1 cellular context compared by ENCODE assay signal in genomic region chr10:94123253-94123995, GRCh38.
TF ChIP-seq lines count a peak whose summit lies in the region.

No MANE protein-coding gene starts in this region.

TF ChIP-seq in GM23338, 12 proteins besides CTCF, POLR2A, EP300 and RAD21 (continued from another document):
- TF ChIP-seq ETS1 (IDR thresholded peaks at IDR 0.05), result no peak
- no peak for TF ChIP-seq STAT1 (IDR thresholded peaks at IDR 0.05; ENCODE audit: unreplicated experiment)
- no peak for TF ChIP-seq EZH2 (IDR thresholded peaks at IDR 0.05; ENCODE audit: low read depth, unreplicated experiment)
- TF ChIP-seq EZH2phosphoT487 (IDR thresholded peaks at IDR 0.05; ENCODE audit: unreplicated experiment), result no peak
- no peak for TF ChIP-seq ZNF462 (CRISPR knock-in tag; IDR thresholded peaks at IDR 0.05)
- TF ChIP-seq POLR2AphosphoS5 (IDR thresholded peaks at IDR 0.05; ENCODE audit: low read depth), result no peak
- TF ChIP-seq JUNB (IDR thresholded peaks at IDR 0.05; ENCODE audit: unreplicated experiment), result no peak
TF ChIP-seq in GM23338: peak in this region for 0.
